In the genomic region with DNA sequence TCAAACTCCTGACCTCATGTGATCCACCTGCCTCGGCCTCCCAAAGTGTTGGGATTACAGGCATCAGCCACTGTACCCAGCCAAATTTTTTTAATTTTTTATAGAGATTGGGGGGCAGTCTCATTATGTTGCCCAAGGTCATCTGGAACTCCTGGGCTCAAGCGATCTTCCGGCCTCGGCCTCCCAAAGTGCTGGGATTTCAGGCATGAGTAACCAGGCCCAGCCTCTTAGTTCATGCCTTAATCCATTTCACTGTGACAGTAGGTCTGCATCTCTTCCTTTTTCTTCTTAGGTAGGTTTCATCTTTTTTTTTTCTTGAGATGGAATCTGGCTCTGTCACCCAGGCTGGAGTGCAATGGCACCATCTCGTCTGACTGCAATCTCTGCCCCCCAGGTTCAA, we compare ENCODE assay signal across 16 cellular contexts. TPM values are rescaled to one million over a fixed set of nuclear protein-coding genes. Genes with fewer than 3 reads are reported as not detected.
A peak's percentile ranks its signal among the peaks of the same experiment; 100 is the strongest.
DNase-seq lines count a peak whose midpoint lies in the region; ATAC-seq and TF ChIP-seq lines count a peak whose summit lies in the region.
"Had no signal": no experiment of that assay in that cellular context is flagged by ENCODE, and none has a peak within 500 bp of the region (broad histone marks: within the 10 kb centered on the region; RNA-seq: fewer than 3 reads in every experiment).

No MANE protein-coding gene starts in this region.

- WGBS in heart left ventricle, 4 donors, result 88 to 92% (median 90%) methylated on average over 5 of the region's 5 CpGs
- 92 to 96% methylated on average over 5 of the region's 5 CpGs for WGBS in testis, 2 donors

- H3K9me3 ChIP-seq in heart left ventricle (no peaks in the 10 kb centered on the region), WERI-Rb-1 (ENCODE audit: severe bottlenecking) (no peaks in the 10 kb centered on the region), testis (no peaks in the 10 kb centered on the region)
- H3K9me3 ChIP-seq: BLaER1, SJCRH30 had no signal

- H3K27ac ChIP-seq in heart left ventricle (peak overlapping the region in 8 of 12 donors; percentile 75 to 92 (median 84)), WERI-Rb-1 (no peak overlapping the region), testis (peak overlapping the region; percentile 19 to 48)
- H3K27ac ChIP-seq: BLaER1, SJCRH30 had no signal

- TF ChIP-seq CTCF in heart left ventricle (IDR thresholded peaks at IDR 0.05) (no peak), WERI-Rb-1 (IDR thresholded peaks at IDR 0.05; ENCODE audit: low read depth, low read length) (no peak), testis (IDR thresholded peaks at IDR 0.05) (no peak)

- H3K4me3 ChIP-seq in heart left ventricle (no peak overlapping the region), WERI-Rb-1 (ENCODE audit: low read depth, low read length) (no peak overlapping the region), testis (no peak overlapping the region)
- H3K4me3 ChIP-seq: BLaER1, SJCRH30 had no signal

- H3K27me3 ChIP-seq in heart left ventricle, result no peaks in the 10 kb centered on the region
- no peaks in the 10 kb centered on the region for H3K27me3 ChIP-seq in WERI-Rb-1 (ENCODE audit: insufficient read depth, low read depth, severe bottlenecking)
- no peaks in the 10 kb centered on the region for H3K27me3 ChIP-seq in testis
- H3K27me3 ChIP-seq: BLaER1, SJCRH30 had no signal

- DNase-seq in heart left ventricle (no peak), Right ventricle myocardium inferior (ENCODE audit: missing footprints) (no peak), WERI-Rb-1 (peak; percentile 27), islet precursor cell (peak; percentile 52), testis (no peak), HCEC 1CT (no peak), NCI-H2171 treated with DMSO at 0.1 percent for 48 hours (lab: John Stamatoyannopoulos, UW) (no peak)
- DNase-seq: CD4-positive, CD25-positive, alpha-beta regulatory T cell; NCI-H1048; NCI-H1417; NCI-H1694; NCI-H2029 treated with DMSO at 0.1 percent for 48 hours; NCI-H226; NCI-H510A; SJCRH30 had no signal

- H3K4me1 ChIP-seq in heart left ventricle (peaks cover 0 to 51% (median 15%) of the 10 kb centered on the region in 12 donors), testis (peaks cover 34% of the 10 kb centered on the region)
- H3K4me1 ChIP-seq: SJCRH30 had no signal

- TF ChIP-seq POLR2A in heart left ventricle (IDR thresholded peaks at IDR 0.05) (no peak), testis (IDR thresholded peaks at IDR 0.05) (no peak)

- intact Hi-C loops in heart left ventricle (cut with DNase I) (loop anchor here in 1 of 10 donors (5.0 kb wide), 1 partner anchor 103 kb away; the partner anchor contains the start of gene EBLN2), Right ventricle myocardium inferior (cut with DNase I) (no loop called here), testis (cut with DNase I; ENCODE audit: low total_unique reads) (no loop called here)

- H3K36me3 ChIP-seq in heart left ventricle (peaks cover 0 to 17% (median 0%) of the 10 kb centered on the region in 9 donors), WERI-Rb-1 (no peaks in the 10 kb centered on the region), testis (ENCODE audit: low read depth, missing control alignments) (no peaks in the 10 kb centered on the region)
- H3K36me3 ChIP-seq: BLaER1, SJCRH30 had no signal

- ATAC-seq in heart left ventricle, result no peak
- no peak for ATAC-seq in Right ventricle myocardium inferior

RNA-seq across cellular contexts. Expression of gene PPP4R2, which starts 37.3 kb away (rescaled TPM):
- total RNA-seq in heart left ventricle, result 10 to 100 TPM; 41.2 to 69.7 (median 50.0) TPM
- polyA plus RNA-seq in heart left ventricle, result 10 to 100 TPM; 17.0 to 22.0 TPM
- total RNA-seq in Right ventricle myocardium inferior, result 52.8 TPM
- 10 to 100 TPM; 67.7 to 68.2 TPM for total RNA-seq in testis
- 38.1 TPM for polyA plus RNA-seq in testis (ENCODE audit: insufficient read depth, low read depth, low replicate concordance)

Comparison
In these comparisons a context has a peak if more than half of its experiments do, and no peak if none do; other contexts are left out.
1. DNase-seq: peak in WERI-Rb-1 (single experiment) and islet precursor cell (single experiment); none in heart left ventricle (0 of 5), Right ventricle myocardium inferior (single experiment), testis (single experiment), HCEC 1CT (single experiment) and NCI-H2171 treated with DMSO at 0.1 percent for 48 hours (single experiment).